ENCODE assay signal across 20 cellular contexts in genomic region chr12:9345163-9345562, GRCh38.
"Had no signal": no experiment of that assay in that cellular context is flagged by ENCODE, and none has a peak within 500 bp of the region (broad histone marks: within the 10 kb centered on the region; RNA-seq: fewer than 3 reads in every experiment).

No MANE protein-coding gene starts in this region.

- H3K27ac Mint-ChIP-seq: activated naive CD4-positive, alpha-beta T cell treated with anti-CD3 and anti-CD28 coated beads, Interleukin-2, amount 50 U/mL, for 24 hours; brain; T-helper 17 cell; WTC11 had no signal

- DNase-seq: activated CD4-positive, alpha-beta T cell treated with anti-CD3 and anti-CD28 coated beads for 48 hours; activated CD4-positive, alpha-beta T cell treated with anti-CD3 and anti-CD28 coated beads, Interleukin-2, amount 50 U/mL, for 4 hours; activated CD4-positive, CD25-positive, alpha-beta regulatory T cell treated with anti-CD3 and anti-CD28 coated beads, Interleukin-2, amount 50 U/mL, for 72 hours; activated CD8-positive, alpha-beta memory T cell treated with anti-CD3 and anti-CD28 coated beads, Interleukin-2, amount 50 U/mL, for 4 hours; amygdala; NCI-H1092; NCI-H1417; NCI-H1694; NCI-H2029; NCI-H510A treated with DMSO at 0.1 percent for 48 hours; NCI-H69; PC-9; SHP77 treated with DMSO at 0.1 percent for 48 hours; T-helper 17 cell; T-helper 9 cell had no signal

- H3K27me3 Mint-ChIP-seq: activated naive CD4-positive, alpha-beta T cell treated with anti-CD3 and anti-CD28 coated beads, Interleukin-2, amount 50 U/mL, for 24 hours; T-helper 17 cell had no signal

- H3K9me3 Mint-ChIP-seq: activated naive CD4-positive, alpha-beta T cell treated with anti-CD3 and anti-CD28 coated beads, Interleukin-2, amount 50 U/mL, for 24 hours; brain had no signal

- H3K27ac ChIP-seq: KMS-11, PC-9 had no signal

- H3K4me3 Mint-ChIP-seq: activated naive CD4-positive, alpha-beta T cell treated with anti-CD3 and anti-CD28 coated beads, Interleukin-2, amount 50 U/mL, for 24 hours; brain; T-helper 17 cell; WTC11 had no signal

- ATAC-seq: T-helper 17 cell, WTC11 had no signal

- H3K9ac ChIP-seq: KMS-11 had no signal

- FAIRE-seq: astrocyte had no signal

- H3K36me3 Mint-ChIP-seq: activated naive CD4-positive, alpha-beta T cell treated with anti-CD3 and anti-CD28 coated beads, Interleukin-2, amount 50 U/mL, for 24 hours; brain had no signal

- H3K4me3 ChIP-seq: PC-9 had no signal
